10 cellular contexts compared by ENCODE assay signal in genomic region chr20:1608678-1609347, GRCh38. TPM values are rescaled to one million over a fixed set of nuclear protein-coding genes. Genes with fewer than 3 reads are reported as not detected.
"Had no signal": no experiment of that assay in that cellular context is flagged by ENCODE, and none has a peak within 500 bp of the region (broad histone marks: within the 10 kb centered on the region; RNA-seq: fewer than 3 reads in every experiment).

No MANE protein-coding gene starts in this region.

RNA-seq across cellular contexts. Expression of gene SIRPB1, which starts 11.0 kb away (rescaled TPM):
- total RNA-seq: astrocyte had no signal

RNA-seq across cellular contexts. Expression of gene SIRPG, which starts 48.8 kb away (rescaled TPM):
- total RNA-seq: activated B cell treated with CpG ODN at 0.5 μM for 24 hours, astrocyte, body of pancreas, breast epithelium, cardiac septum, cerebellum had no signal
- polyA plus RNA-seq: aorta had no signal

RNA-seq across cellular contexts. Expression of gene SIRPD, which starts 51.3 kb away (rescaled TPM):
- total RNA-seq: activated B cell treated with CpG ODN at 0.5 μM for 24 hours; activated CD4-positive, alpha-beta memory T cell treated with anti-CD3 and anti-CD28 coated beads for 36 hours; activated CD8-positive, alpha-beta T cell treated with anti-CD3 and anti-CD28 coated beads for 36 hours; activated naive CD4-positive, alpha-beta T cell treated with anti-CD3 and anti-CD28 coated beads for 36 hours; astrocyte; body of pancreas; breast epithelium; cardiac septum; cerebellum had no signal
- polyA plus RNA-seq: aorta had no signal
